In genomic region chr7:36289833-36290661, GRCh38 we compare ENCODE assay signal across 10 cellular contexts.
DNase-seq lines count a peak whose midpoint lies in the region; ATAC-seq and TF ChIP-seq lines count a peak whose summit lies in the region.
"Had no signal": no experiment of that assay in that cellular context is flagged by ENCODE, and none has a peak within 500 bp of the region (broad histone marks: within the 10 kb centered on the region; RNA-seq: fewer than 3 reads in every experiment).

No MANE protein-coding gene starts in this region.

- peaks cover 17 to 45% of the 10 kb centered on the region in 2 donors for H3K4me1 ChIP-seq in thoracic aorta (ENCODE audit: control insufficient read depth in 1 of 2, low read depth in 2 of 2)

- no peaks in the 10 kb centered on the region for H3K79me2 ChIP-seq in SU-DHL-6 (ENCODE audit: insufficient read depth, low read length)

- H3K9ac ChIP-seq in SU-DHL-6 (ENCODE audit: low read length), result no peak overlapping the region

- DNase-seq in left lobe of liver (ENCODE audit: low spot score), result peak; percentile 94
- DNase-seq in thoracic aorta (ENCODE audit: low spot score), result peak; percentile 47
- no peak for DNase-seq in NCI-H526 (lab: John Stamatoyannopoulos, UW)
- DNase-seq in activated CD4-positive, alpha-beta T cell treated with anti-CD3 and anti-CD28 coated beads for 4 hours, result no peak
- DNase-seq in WERI-Rb-1, result no peak
- DNase-seq: hippocampal formation, NCI-H748 treated with DMSO at 0.1 percent for 48 hours had no signal

- H2AFZ ChIP-seq in SU-DHL-6 (ENCODE audit: low read depth, low read length, severe bottlenecking), result no peak overlapping the region

- TF ChIP-seq CTCF in SU-DHL-6 (IDR thresholded peaks at IDR 0.05; ENCODE audit: insufficient read depth, low read length, poor library complexity, severe bottlenecking), result no peak
- no peak for TF ChIP-seq CTCF in thoracic aorta (IDR thresholded peaks at IDR 0.05)
- no peak for TF ChIP-seq CTCF in WERI-Rb-1 (IDR thresholded peaks at IDR 0.05; ENCODE audit: low read depth, low read length)

- no peaks in the 10 kb centered on the region for H3K9me2 ChIP-seq in SU-DHL-6 (replicated peaks; ENCODE audit: insufficient read depth, low read length)

- H4K20me1 ChIP-seq in SU-DHL-6 (ENCODE audit: low read depth, low read length), result no peaks in the 10 kb centered on the region

- no peak overlapping the region for H3K4me3 ChIP-seq in SU-DHL-6 (ENCODE audit: insufficient read depth, low read length, poor library complexity, severe bottlenecking)
- no peak overlapping the region for H3K4me3 ChIP-seq in thoracic aorta
- H3K4me3 ChIP-seq in WERI-Rb-1 (ENCODE audit: low read depth, low read length), result no peak overlapping the region

- H3K4me2 ChIP-seq in SU-DHL-6 (ENCODE audit: low read depth, low read length, poor library complexity, severe bottlenecking), result no peak overlapping the region

- ATAC-seq in GM21825 (IDR thresholded peaks at IDR 0.05; ENCODE audit: unreplicated experiment) (peak; percentile 49), left lobe of liver (peak; percentile 81), thoracic aorta (ENCODE audit: insufficient number of reproducible peaks, low FRiP score, low read depth) (peak; percentile 58)
- ATAC-seq: activated T-helper 17 cell treated with anti-CD3 and anti-CD28 coated beads, Interleukin-2, amount 50 U/mL, for 72 hours had no signal

- H3K9me3 ChIP-seq in SU-DHL-6 (ENCODE audit: insufficient read depth, low read length) (no peaks in the 10 kb centered on the region), thoracic aorta (no peaks in the 10 kb centered on the region), WERI-Rb-1 (ENCODE audit: severe bottlenecking) (no peaks in the 10 kb centered on the region)

- H3K36me3 ChIP-seq in SU-DHL-6 (ENCODE audit: low read length) (peaks cover 28% of the 10 kb centered on the region), thoracic aorta (no peaks in the 10 kb centered on the region), WERI-Rb-1 (no peaks in the 10 kb centered on the region)

- H3K27ac ChIP-seq in SU-DHL-6 (ENCODE audit: low read depth, low read length), result peak overlapping the region; percentile 12; the same call in 1 of the 2 replicates
- H3K27ac ChIP-seq in thoracic aorta, result peak overlapping the region; percentile 96 to 99
- H3K27ac ChIP-seq in WERI-Rb-1, result no peak overlapping the region

- H3K27me3 ChIP-seq in SU-DHL-6 (ENCODE audit: low read length), result no peaks in the 10 kb centered on the region
- no peaks in the 10 kb centered on the region for H3K27me3 ChIP-seq in thoracic aorta (replicated peaks; ENCODE audit: insufficient read depth)
- H3K27me3 ChIP-seq in WERI-Rb-1 (ENCODE audit: insufficient read depth, low read depth, severe bottlenecking), result no peaks in the 10 kb centered on the region

- H3F3A ChIP-seq in SU-DHL-6 (ENCODE audit: insufficient read depth), result peaks cover 40% of the 10 kb centered on the region

Comparison
In these comparisons a context has a peak if more than half of its experiments do, and no peak if none do; other contexts are left out.
1. DNase-seq: peak in left lobe of liver (single experiment) and thoracic aorta (single experiment); none in NCI-H526 (0 of 2), activated CD4-positive, alpha-beta T cell treated with anti-CD3 and anti-CD28 coated beads for 4 hours (0 of 2) and WERI-Rb-1 (single experiment).
2. Peak in every context shown above with its lines, with median percentiles within 50 percentile points of each other: ATAC-seq.